In genomic region chr3:160038862-160039562, GRCh38 we compare ENCODE assay signal across 8 cellular contexts. TPM values are rescaled to one million over a fixed set of nuclear protein-coding genes. Genes with fewer than 3 reads are reported as not detected.
DNase-seq lines count a peak whose midpoint lies in the region; ATAC-seq and TF ChIP-seq lines count a peak whose summit lies in the region.

No MANE protein-coding gene starts in this region.

- no peaks in the 10 kb centered on the region for H3K9me3 ChIP-seq in esophagus muscularis mucosa
- H3K9me3 ChIP-seq in prostate gland: no peaks in the 10 kb centered on the region

- no peak for TF ChIP-seq EP300 in esophagus muscularis mucosa (IDR thresholded peaks at IDR 0.05)

- intact Hi-C loops in activated CD4-positive, alpha-beta T cell treated with anti-CD3 and anti-CD28 coated beads, Interleukin-2, amount 10 ng/mL, durations not matched to agents 24 days and 14 days (cut with micrococcal nuclease): loop anchor here (10.0 kb wide), 1 partner anchor 306 kb away; no protein-coding TSS in a partner anchor
- intact Hi-C loops in esophagus muscularis mucosa (cut with DNase I) (no loop called here), prostate gland (cut with DNase I) (loop anchor here (10.0 kb wide), 1 partner anchor 306 kb away; no protein-coding TSS in a partner anchor)

- DNase-seq in activated CD4-positive, alpha-beta T cell treated with anti-CD3 and anti-CD28 coated beads, Interleukin-2, amount 10 ng/mL, durations not matched to agents 24 days and 14 days: peak; percentile 59
- no peak for DNase-seq in activated CD4-positive, alpha-beta T cell treated with anti-CD3 and anti-CD28 coated beads, Interleukin-2, amount 10 ng/mL, durations not matched to agents 7 days and 5 days
- DNase-seq in NCI-H524 (lab: John Stamatoyannopoulos, UW) (peak; percentile 54 to 70), esophagus muscularis mucosa (ENCODE audit: extremely low spot score) (no peak), prostate gland (ENCODE audit: low spot score) (peak; percentile 24), SKM-1 treated with dmso at 0.1 percent for 144 hours (lab: John Stamatoyannopoulos, UW; ENCODE audit: unreplicated experiment) (no peak)
- DNase-seq in activated naive CD4-positive, alpha-beta T cell (lab: John Stamatoyannopoulos, UW): no peak

- H3K27me3 ChIP-seq in esophagus muscularis mucosa (peaks cover 0 to 35% (median 5%) of the 10 kb centered on the region in 4 donors), prostate gland (replicated peaks; ENCODE audit: insufficient read depth) (no peaks in the 10 kb centered on the region)

- H3K27ac ChIP-seq in esophagus muscularis mucosa (replicated peaks in 1 of 4) (no peak overlapping the region), prostate gland (no peak overlapping the region)

- CTCF ChIA-PET in activated CD4-positive, alpha-beta T cell treated with anti-CD3 and anti-CD28 coated beads, Interleukin-2, amount 10 ng/mL, durations not matched to agents 7 days and 5 days (lab: Charles Lee): no interaction called here

- peaks cover 43% of the 10 kb centered on the region for H3K27me3 Mint-ChIP-seq in activated CD4-positive, alpha-beta T cell treated with anti-CD3 and anti-CD28 coated beads, Interleukin-2, amount 10 ng/mL, durations not matched to agents 24 days and 14 days
- H3K27me3 Mint-ChIP-seq in activated CD4-positive, alpha-beta T cell treated with anti-CD3 and anti-CD28 coated beads, Interleukin-2, amount 10 ng/mL, durations not matched to agents 7 days and 5 days: peaks cover 45% of the 10 kb centered on the region

- H3K4me3 ChIP-seq in esophagus muscularis mucosa (peak overlapping the region; percentile 37 to 48 (median 42)), prostate gland (peak overlapping the region; percentile 7 to 27)

- H3K36me3 Mint-ChIP-seq in activated CD4-positive, alpha-beta T cell treated with anti-CD3 and anti-CD28 coated beads, Interleukin-2, amount 10 ng/mL, durations not matched to agents 24 days and 14 days (ENCODE audit: low read depth): peaks cover 4% of the 10 kb centered on the region
- peaks cover 6% of the 10 kb centered on the region for H3K36me3 Mint-ChIP-seq in activated CD4-positive, alpha-beta T cell treated with anti-CD3 and anti-CD28 coated beads, Interleukin-2, amount 10 ng/mL, durations not matched to agents 7 days and 5 days (ENCODE audit: low read depth)

- TF ChIP-seq CTCF in esophagus muscularis mucosa (IDR thresholded peaks at IDR 0.05) (no peak), prostate gland (IDR thresholded peaks at IDR 0.05) (no peak)

- no peaks in the 10 kb centered on the region for H3K36me3 ChIP-seq in esophagus muscularis mucosa
- no peaks in the 10 kb centered on the region for H3K36me3 ChIP-seq in prostate gland

- no peak overlapping the region for H3K27ac Mint-ChIP-seq in activated CD4-positive, alpha-beta T cell treated with anti-CD3 and anti-CD28 coated beads, Interleukin-2, amount 10 ng/mL, durations not matched to agents 24 days and 14 days
- H3K27ac Mint-ChIP-seq in activated CD4-positive, alpha-beta T cell treated with anti-CD3 and anti-CD28 coated beads, Interleukin-2, amount 10 ng/mL, durations not matched to agents 7 days and 5 days: no peak overlapping the region

- TF ChIP-seq POLR2A in esophagus muscularis mucosa (IDR thresholded peaks at IDR 0.05; ENCODE audit: low read depth) (no peak), prostate gland (IDR thresholded peaks at IDR 0.05) (no peak)

- H3K9me3 Mint-ChIP-seq in activated CD4-positive, alpha-beta T cell treated with anti-CD3 and anti-CD28 coated beads, Interleukin-2, amount 10 ng/mL, durations not matched to agents 24 days and 14 days: peaks cover 22% of the 10 kb centered on the region
- H3K9me3 Mint-ChIP-seq in activated CD4-positive, alpha-beta T cell treated with anti-CD3 and anti-CD28 coated beads, Interleukin-2, amount 10 ng/mL, durations not matched to agents 7 days and 5 days: peaks cover 20% of the 10 kb centered on the region

- H3K4me1 ChIP-seq in esophagus muscularis mucosa: peaks cover 5 to 11% (median 8%) of the 10 kb centered on the region in 4 donors
- H3K4me1 ChIP-seq in prostate gland (replicated peaks): no peaks in the 10 kb centered on the region

- no CpG with 5 or more reads among the region's 36 CpGs for WGBS in esophagus muscularis mucosa
- 4% methylated on average over 33 of the region's 36 CpGs for WGBS in prostate gland

- ATAC-seq in HG02885 (IDR thresholded peaks at IDR 0.05; ENCODE audit: poor library complexity, unreplicated experiment): no peak

- peak overlapping the region; percentile 35 for H3K4me3 Mint-ChIP-seq in activated CD4-positive, alpha-beta T cell treated with anti-CD3 and anti-CD28 coated beads, Interleukin-2, amount 10 ng/mL, durations not matched to agents 24 days and 14 days
- no peak overlapping the region for H3K4me3 Mint-ChIP-seq in activated CD4-positive, alpha-beta T cell treated with anti-CD3 and anti-CD28 coated beads, Interleukin-2, amount 10 ng/mL, durations not matched to agents 7 days and 5 days

- POLR2A ChIA-PET in activated CD4-positive, alpha-beta T cell treated with anti-CD3 and anti-CD28 coated beads, Interleukin-2, amount 10 ng/mL, durations not matched to agents 7 days and 5 days (lab: Charles Lee): no interaction called here

- H3K4me1 Mint-ChIP-seq in activated CD4-positive, alpha-beta T cell treated with anti-CD3 and anti-CD28 coated beads, Interleukin-2, amount 10 ng/mL, durations not matched to agents 24 days and 14 days: peaks cover 12% of the 10 kb centered on the region
- H3K4me1 Mint-ChIP-seq in activated CD4-positive, alpha-beta T cell treated with anti-CD3 and anti-CD28 coated beads, Interleukin-2, amount 10 ng/mL, durations not matched to agents 7 days and 5 days: peaks cover 7% of the 10 kb centered on the region

RNA-seq across cellular contexts. Expression of gene IL12A, which starts 50.4 kb away (rescaled TPM):
- 0.21 and 0.59 TPM in 2 replicates for total RNA-seq in activated CD4-positive, alpha-beta T cell treated with anti-CD3 and anti-CD28 coated beads, Interleukin-2, amount 10 ng/mL, durations not matched to agents 24 days and 14 days
- total RNA-seq in activated CD4-positive, alpha-beta T cell treated with anti-CD3 and anti-CD28 coated beads, Interleukin-2, amount 10 ng/mL, durations not matched to agents 7 days and 5 days: under 1 TPM in 1 of 2 experiments, not detected in 1; 0.17 TPM
- total RNA-seq in esophagus muscularis mucosa: 1 to 10 TPM in 2 of 4 donors, under 1 TPM in 2; 0.42 to 2.4 (median 0.99) TPM
- 1 to 10 TPM; 1.3 TPM for total RNA-seq in prostate gland

Comparison
In these comparisons a context has a peak if more than half of its experiments do, and no peak if none do; other contexts are left out.
1. DNase-seq: peak in activated CD4-positive, alpha-beta T cell treated with anti-CD3 and anti-CD28 coated beads, Interleukin-2, amount 10 ng/mL, durations not matched to agents 24 days and 14 days (single experiment), NCI-H524 (2 of 2) and prostate gland (single experiment); none in activated CD4-positive, alpha-beta T cell treated with anti-CD3 and anti-CD28 coated beads, Interleukin-2, amount 10 ng/mL, durations not matched to agents 7 days and 5 days (single experiment), esophagus muscularis mucosa (single experiment), activated naive CD4-positive, alpha-beta T cell (0 of 4) and SKM-1 treated with dmso at 0.1 percent for 144 hours (single experiment).